12 cellular contexts compared by ENCODE assay signal in the genomic region with DNA sequence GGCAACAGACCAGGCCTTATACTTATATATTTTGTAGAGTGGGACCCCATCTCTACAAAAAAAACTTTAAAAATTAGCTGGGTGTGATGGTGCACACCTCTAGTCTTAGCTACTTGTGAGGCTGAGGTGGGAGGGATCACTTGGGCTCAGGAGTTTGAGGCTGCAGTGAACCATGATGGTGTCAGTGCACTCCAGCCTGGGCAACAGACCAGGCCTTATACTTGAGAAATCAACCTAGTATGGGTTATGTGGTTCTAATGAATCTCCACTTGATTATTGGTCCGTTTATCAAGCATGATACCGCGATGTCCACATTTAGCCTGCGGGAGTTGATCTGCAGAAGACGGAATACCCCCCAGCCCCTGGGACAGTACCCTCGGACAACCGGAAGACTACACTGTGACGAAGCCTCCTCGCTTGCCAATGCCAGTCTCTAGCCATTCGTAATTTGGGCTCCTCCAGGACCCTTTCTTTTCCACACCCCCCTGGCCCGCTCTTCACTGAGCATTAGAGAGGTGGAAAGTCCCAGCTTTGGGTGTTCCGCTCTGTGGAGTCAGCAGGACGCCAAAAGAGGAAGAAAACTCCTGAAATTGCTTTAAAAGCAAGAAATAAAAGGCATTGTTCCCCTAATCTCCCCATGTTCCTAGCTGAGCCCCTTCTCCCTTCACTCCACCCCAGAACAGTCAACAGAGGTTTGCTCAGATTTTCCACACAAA. TPM values are rescaled to one million over a fixed set of nuclear protein-coding genes. Genes with fewer than 3 reads are reported as not detected.
DNase-seq lines count a peak whose midpoint lies in the region; ATAC-seq, FAIRE-seq and TF ChIP-seq lines count a peak whose summit lies in the region.
"Had no signal": no experiment of that assay in that cellular context is flagged by ENCODE, and none has a peak within 500 bp of the region (broad histone marks: within the 10 kb centered on the region; RNA-seq: fewer than 3 reads in every experiment).

No MANE protein-coding gene starts in this region.

- RAD21 ChIA-PET in GM12878 (lab: Charles Lee; ENCODE audit: unreplicated experiment): interaction anchor here (1.0 to 3.3 kb wide), 6 partner anchors 12 to 99 kb away, joined by 3 to 12 read pairs (median 3); a partner anchor contains a TSS

- DNase-seq in CD1c-positive myeloid dendritic cell (ENCODE audit: extremely low spot score) (peak; percentile 83), GM12878 (ENCODE audit: low read depth, low spot score) (peak; percentile 12), left lung (peak in 1 of 2 donors; percentile 10), H54 (ENCODE audit: insufficient read length, low spot score) (no peak), G401 (ENCODE audit: low spot score) (no peak)
- DNase-seq in activated CD4-positive, alpha-beta T cell treated with anti-CD3 and anti-CD28 coated beads, Interleukin-2, amount 10 ng/mL, durations not matched to agents 7 days and 5 days: no peak
- DNase-seq: NCI-H345; nephron progenitor cell; stimulated activated CD4-positive, alpha-beta T cell treated with anti-CD3 and anti-CD28 coated beads, Interleukin-2, amount 100 ng/mL, for 24 hours; stimulated activated naive CD8-positive, alpha-beta T cell treated with anti-CD3 and anti-CD28 coated beads, Interleukin-15, Interleukin-2, amounts not matched to agents 100 U/mL and 50 U/mL, for 24 hours had no signal

- no peaks in the 10 kb centered on the region for H3K36me3 Mint-ChIP-seq in activated CD4-positive, alpha-beta T cell treated with anti-CD3 and anti-CD28 coated beads, Interleukin-2, amount 10 ng/mL, durations not matched to agents 7 days and 5 days (ENCODE audit: low read depth)

- H2AFZ ChIP-seq in GM12878 (ENCODE audit: control insufficient read depth, low read depth, low read length): peak overlapping the region; percentile 13

- no peaks in the 10 kb centered on the region for H3K27me3 Mint-ChIP-seq in activated CD4-positive, alpha-beta T cell treated with anti-CD3 and anti-CD28 coated beads, Interleukin-2, amount 10 ng/mL, durations not matched to agents 7 days and 5 days

- POLR2A ChIA-PET in GM12878 (lab: Charles Lee): interaction anchor here (0.6 to 2.0 kb wide), 2 partner anchors 25 to 133 kb away, joined by 3 to 6 read pairs; no protein-coding TSS in a partner anchor
- POLR2A ChIA-PET in activated CD4-positive, alpha-beta T cell treated with anti-CD3 and anti-CD28 coated beads, Interleukin-2, amount 10 ng/mL, durations not matched to agents 7 days and 5 days (lab: Charles Lee): no interaction called here

- H3K9ac ChIP-seq in GM12878 (ENCODE audit: control insufficient read depth, insufficient read depth, low read length) (no peak overlapping the region), skeletal muscle tissue (ENCODE audit: low read depth in 1 of 3, low read length in 3 of 3) (no peak overlapping the region)

- no peak for TF ChIP-seq RAD21 in GM12878 (IDR thresholded peaks at IDR 0.05; ENCODE audit: insufficient read depth, low read depth, low read length)

- no peaks in the 10 kb centered on the region for H3K79me2 ChIP-seq in GM12878 (ENCODE audit: control insufficient read depth, insufficient read depth, low read length)

- H4K20me1 ChIP-seq in GM12878 (ENCODE audit: control insufficient read depth, insufficient read depth): no peaks in the 10 kb centered on the region

- H3K27ac ChIP-seq in GM12878 (ENCODE audit: control insufficient read depth, insufficient read depth) (peak overlapping the region; percentile 35; the same call in 1 of the 2 replicates), left lung (peak overlapping the region; percentile 65 to 68), skeletal muscle tissue (ENCODE audit: low read depth, low read length) (peak overlapping the region; percentile 72)

- H3K4me2 ChIP-seq in GM12878 (ENCODE audit: control insufficient read depth, insufficient read depth): no peak overlapping the region

- peaks cover 15% of the 10 kb centered on the region for H3K4me1 ChIP-seq in GM12878 (ENCODE audit: control insufficient read depth, insufficient read depth, low read length)
- peaks cover 38 to 53% of the 10 kb centered on the region in 2 donors for H3K4me1 ChIP-seq in left lung
- peaks cover 49 to 59% (median 57%) of the 10 kb centered on the region in 3 donors for H3K4me1 ChIP-seq in skeletal muscle tissue (ENCODE audit: control insufficient read depth in 3 of 3, insufficient read depth in 3 of 3, low read length in 3 of 3)

- peak; percentile 81 for ATAC-seq in GM12878
- peak; percentile 32 for ATAC-seq in left lung
- no peak for ATAC-seq in HG02588 (IDR thresholded peaks at IDR 0.05; ENCODE audit: unreplicated experiment)
- ATAC-seq: stimulated activated naive CD8-positive, alpha-beta T cell treated with anti-CD3 and anti-CD28 coated beads, Interleukin-15, Interleukin-2, amounts not matched to agents 100 U/mL and 50 U/mL, for 24 hours had no signal

- H3K9me3 Mint-ChIP-seq in activated CD4-positive, alpha-beta T cell treated with anti-CD3 and anti-CD28 coated beads, Interleukin-2, amount 10 ng/mL, durations not matched to agents 7 days and 5 days: no peaks in the 10 kb centered on the region
- H3K9me3 Mint-ChIP-seq: nephron progenitor cell had no signal

- H3K27me3 ChIP-seq in GM12878 (replicated peaks in 1 of 2; ENCODE audit: control insufficient read depth in 2 of 2, insufficient read depth in 2 of 2, low read length in 1 of 2): no peaks in the 10 kb centered on the region
- no peaks in the 10 kb centered on the region for H3K27me3 ChIP-seq in left lung
- no peaks in the 10 kb centered on the region for H3K27me3 ChIP-seq in skeletal muscle tissue (ENCODE audit: control insufficient read depth in 3 of 3, insufficient read depth in 3 of 3, low read length in 3 of 3)

- no peaks in the 10 kb centered on the region for H3K36me3 ChIP-seq in GM12878 (ENCODE audit: control insufficient read depth in 2 of 2, insufficient read depth in 2 of 2, low read length in 1 of 2)
- no peaks in the 10 kb centered on the region for H3K36me3 ChIP-seq in left lung
- no peaks in the 10 kb centered on the region for H3K36me3 ChIP-seq in skeletal muscle tissue (ENCODE audit: control insufficient read depth in 3 of 3, insufficient read depth in 3 of 3, low read length in 3 of 3)

- BruUV-seq in GM12878 (replicated peaks; lab: Mats Ljungman, UMichigan): no TSS peak

- 50% methylated on average over 13 of the region's 13 CpGs for WGBS in GM12878 (ENCODE audit: insufficient coverage, insufficient replicate concordance, low lambda C conversion rate, missing lambda C conversion rate)

- in situ Hi-C loops in GM12878 (cut with MboI) (no loop called here), G401 (cut with HindIII; ENCODE audit: low sequenced_read_pairs) (no loop called here)

- CTCF ChIA-PET in GM12878 (lab: Yijun Ruan, JAX): interaction anchor here (1.2 to 3.6 kb wide), 3 partner anchors 16 to 94 kb away, joined by 4 to 12 read pairs (median 5); no protein-coding TSS in a partner anchor
- CTCF ChIA-PET in activated CD4-positive, alpha-beta T cell treated with anti-CD3 and anti-CD28 coated beads, Interleukin-2, amount 10 ng/mL, durations not matched to agents 7 days and 5 days (lab: Charles Lee): interaction anchor here (1.0 to 2.6 kb wide), 2 partner anchors 9 to 20 kb away, joined by 3 to 8 read pairs; a partner anchor contains a TSS

- SMC1A ChIA-PET in GM12878 (lab: Charles Lee; ENCODE audit: uncharacterized antibody, unreplicated experiment): interaction anchor here (0.8 to 1.5 kb wide), 3 partner anchors 8 to 24 kb away, joined by 3 read pairs; no protein-coding TSS in a partner anchor

- no peak for TF ChIP-seq CTCF in GM12878 (IDR thresholded peaks at IDR 0.05 in 2 of 3, conservative IDR thresholded peaks at IDR 0.05 in 1 of 3; ENCODE audit: control insufficient read depth in 2 of 3, extremely low read depth in 1 of 3, insufficient read depth in 1 of 3, low read depth in 3 of 3, low read length in 3 of 3)
- no peak for TF ChIP-seq CTCF in left lung (IDR thresholded peaks at IDR 0.05)

- no peak for FAIRE-seq in GM12878 (lab: Jason Lieb, UNC)
- FAIRE-seq in H54 (lab: Jason Lieb, UNC): no peak

- H3K4me3 ChIP-seq in GM12878: no peak overlapping the region
- no peak overlapping the region for H3K4me3 ChIP-seq in left lung
- H3K4me3 ChIP-seq in skeletal muscle tissue (ENCODE audit: low read length in 3 of 3): no peak overlapping the region

- TF ChIP-seq POLR2A in GM12878 (IDR thresholded peaks at IDR 0.05; ENCODE audit: low read depth, low read length): no peak
- TF ChIP-seq POLR2A in H54 (IDR thresholded peaks at IDR 0.05; ENCODE audit: low read depth, low read length): no peak

- H3K4me1 Mint-ChIP-seq in activated CD4-positive, alpha-beta T cell treated with anti-CD3 and anti-CD28 coated beads, Interleukin-2, amount 10 ng/mL, durations not matched to agents 7 days and 5 days: no peaks in the 10 kb centered on the region

- no peak overlapping the region for H3K4me3 Mint-ChIP-seq in activated CD4-positive, alpha-beta T cell treated with anti-CD3 and anti-CD28 coated beads, Interleukin-2, amount 10 ng/mL, durations not matched to agents 7 days and 5 days
- H3K4me3 Mint-ChIP-seq: nephron progenitor cell had no signal

- no peak overlapping the region for H3K27ac Mint-ChIP-seq in activated CD4-positive, alpha-beta T cell treated with anti-CD3 and anti-CD28 coated beads, Interleukin-2, amount 10 ng/mL, durations not matched to agents 7 days and 5 days
- H3K27ac Mint-ChIP-seq: nephron progenitor cell had no signal

- intact Hi-C loops in GM12878 (cut with micrococcal nuclease; ENCODE audit: unreplicated experiment) (no loop called here), left lung (cut with DNase I) (no loop called here)

- H3K9me3 ChIP-seq in GM12878 (replicated peaks; ENCODE audit: control insufficient read depth, insufficient read depth, low read length): no peaks in the 10 kb centered on the region
- no peaks in the 10 kb centered on the region for H3K9me3 ChIP-seq in left lung
- H3K9me3 ChIP-seq in skeletal muscle tissue (ENCODE audit: control insufficient read depth in 3 of 3, low read length in 3 of 3): no peaks in the 10 kb centered on the region

- no peak for TF ChIP-seq EP300 in GM12878 (IDR thresholded peaks at IDR 0.05; ENCODE audit: borderline replicate concordance in 1 of 2, control insufficient read depth in 1 of 2, low read depth in 2 of 2, low read length in 2 of 2)

RNA-seq across cellular contexts. Expression of a gene that starts 19.4 kb away (rescaled TPM):
- 0.86 and 0.95 TPM in 2 replicates for total RNA-seq in GM12878 (2013; cell fraction: nucleolus; rRNA removed)
- total RNA-seq in GM12878 (2014; rRNA removed) (0.06 and 0.16 TPM in 2 replicates), GM12878 (2014; rRNA removed; fragmentation: Illumina TruSeq; extraction: Trizol) (under 0.01 TPM in 1 of 2 replicates, not detected in the other), GM12878 (2021) (0.10 and 0.16 TPM in 2 replicates), left lung (100 to 1,000 TPM in 1 of 2 donors, 10 to 100 TPM in 1; 69.2 to 154 TPM), skeletal muscle tissue (12.0 TPM)
- 0.04 TPM for polyA plus RNA-seq in GM12878 (2011; ENCODE audit: low read depth)
- polyA plus RNA-seq in GM12878 (2011; rRNA removed) (0.05 and 0.10 TPM in 2 replicates), GM12878 (2014; fragmentation: Illumina TruSeq; extraction: Trizol) (0.03 TPM in 1 of 2 replicates, not detected in the other), GM12878 (2014; fragmentation: Nextera tagmentation; extraction: Ambion mirVana) (under 1 TPM; 0.05 to 0.07 TPM), GM12878 (2014; rRNA removed) (0.05 and 0.20 TPM in 2 replicates), GM12878 (2016; fragmentation: Nextera tagmentation; extraction: Ambion mirVana) (under 1 TPM; 0.08 to 0.23 TPM)
- 0.06 and 0.08 TPM in 2 replicates for polyA plus RNA-seq in GM12878 (2011; cell fraction: cytosol; rRNA removed)
- 0.38 and 0.78 TPM in 2 replicates for polyA plus RNA-seq in GM12878 (2011; cell fraction: nucleus; rRNA removed)
- polyA plus RNA-seq in GM12878 (2012): 0.06 and 0.15 TPM in 2 replicates
- polyA minus RNA-seq in GM12878 (2011; rRNA and poly(A)+ RNA removed): under 0.01 and 0.26 TPM in 2 replicates
- polyA minus RNA-seq in GM12878 (2011; cell fraction: cytosol; rRNA and poly(A)+ RNA removed): not detected in 2 replicates
- 0.19 and 0.36 TPM in 2 replicates for polyA minus RNA-seq in GM12878 (2011; cell fraction: nucleus; rRNA and poly(A)+ RNA removed)
- under 1 TPM; 0.05 to 0.12 TPM for total RNA-seq in activated CD4-positive, alpha-beta T cell treated with anti-CD3 and anti-CD28 coated beads, Interleukin-2, amount 10 ng/mL, durations not matched to agents 7 days and 5 days
- 30.0 and 33.4 TPM in 2 replicates for total RNA-seq in G401 (2014; rRNA removed; shearing (Covaris generic))

Comparison
In these comparisons a context has a peak if more than half of its experiments do, and no peak if none do; other contexts are left out.
1. DNase-seq: peak in CD1c-positive myeloid dendritic cell (single experiment) and GM12878 (single experiment); none in H54 (single experiment), activated CD4-positive, alpha-beta T cell treated with anti-CD3 and anti-CD28 coated beads, Interleukin-2, amount 10 ng/mL, durations not matched to agents 7 days and 5 days (single experiment) and G401 (single experiment).
2. Peak in every context shown above with its lines, with median percentiles within 50 percentile points of each other: H3K27ac ChIP-seq.